ENCODE assay signal across 2 cellular contexts in the genomic region with DNA sequence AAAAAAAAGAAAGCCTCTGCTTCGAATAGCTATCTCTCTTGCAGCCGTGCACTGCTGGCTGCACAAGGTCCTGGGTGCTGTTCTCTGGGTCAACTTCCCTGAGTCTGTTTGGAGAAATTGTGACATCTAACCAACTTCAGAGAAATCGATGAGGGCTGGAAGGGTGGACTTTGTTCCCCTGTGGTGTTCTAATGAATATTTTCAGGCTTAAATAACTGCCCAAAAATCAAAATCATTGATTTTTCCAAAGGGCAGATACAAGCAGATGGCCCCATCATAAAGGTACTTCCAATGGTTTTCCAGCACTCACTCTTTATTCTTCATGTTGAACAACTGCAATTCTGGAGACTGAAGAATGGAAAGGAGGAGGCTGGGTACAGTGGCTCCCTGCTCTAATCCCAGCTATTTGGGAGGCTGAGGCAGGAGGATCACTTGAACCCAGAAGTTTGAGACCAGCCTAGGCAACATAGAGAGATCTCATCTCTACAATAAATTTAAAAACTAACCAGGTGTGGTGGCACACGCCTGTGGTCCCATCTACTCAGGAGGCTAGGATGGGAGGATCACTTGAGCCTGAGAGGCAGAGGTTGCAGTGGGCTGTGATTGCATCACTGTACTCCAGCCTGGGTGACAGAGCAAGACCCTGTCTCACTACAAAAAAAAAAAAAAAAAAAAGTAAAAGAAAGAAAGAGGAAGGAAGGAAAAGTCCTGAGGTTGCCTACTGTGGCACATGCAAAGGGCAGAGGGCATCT.
A peak's percentile ranks its signal among the peaks of the same experiment; 100 is the strongest.
TF ChIP-seq lines count a peak whose summit lies in the region.

No MANE protein-coding gene starts in this region.

TF ChIP-seq in K562, 482 proteins besides CTCF, POLR2A, EP300 and RAD21:
- TF ChIP-seq, protein P1, sequence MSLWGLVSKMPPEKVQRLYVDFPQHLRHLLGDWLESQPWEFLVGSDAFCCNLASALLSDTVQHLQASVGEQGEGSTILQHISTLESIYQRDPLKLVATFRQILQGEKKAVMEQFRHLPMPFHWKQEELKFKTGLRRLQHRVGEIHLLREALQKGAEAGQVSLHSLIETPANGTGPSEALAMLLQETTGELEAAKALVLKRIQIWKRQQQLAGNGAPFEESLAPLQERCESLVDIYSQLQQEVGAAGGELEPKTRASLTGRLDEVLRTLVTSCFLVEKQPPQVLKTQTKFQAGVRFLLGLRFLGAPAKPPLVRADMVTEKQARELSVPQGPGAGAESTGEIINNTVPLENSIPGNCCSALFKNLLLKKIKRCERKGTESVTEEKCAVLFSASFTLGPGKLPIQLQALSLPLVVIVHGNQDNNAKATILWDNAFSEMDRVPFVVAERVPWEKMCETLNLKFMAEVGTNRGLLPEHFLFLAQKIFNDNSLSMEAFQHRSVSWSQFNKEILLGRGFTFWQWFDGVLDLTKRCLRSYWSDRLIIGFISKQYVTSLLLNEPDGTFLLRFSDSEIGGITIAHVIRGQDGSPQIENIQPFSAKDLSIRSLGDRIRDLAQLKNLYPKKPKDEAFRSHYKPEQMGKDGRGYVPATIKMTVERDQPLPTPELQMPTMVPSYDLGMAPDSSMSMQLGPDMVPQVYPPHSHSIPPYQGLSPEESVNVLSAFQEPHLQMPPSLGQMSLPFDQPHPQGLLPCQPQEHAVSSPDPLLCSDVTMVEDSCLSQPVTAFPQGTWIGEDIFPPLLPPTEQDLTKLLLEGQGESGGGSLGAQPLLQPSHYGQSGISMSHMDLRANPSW (CRISPR knock-in tag; IDR thresholded peaks at IDR 0.05): no peak
- TF ChIP-seq, protein P2, sequence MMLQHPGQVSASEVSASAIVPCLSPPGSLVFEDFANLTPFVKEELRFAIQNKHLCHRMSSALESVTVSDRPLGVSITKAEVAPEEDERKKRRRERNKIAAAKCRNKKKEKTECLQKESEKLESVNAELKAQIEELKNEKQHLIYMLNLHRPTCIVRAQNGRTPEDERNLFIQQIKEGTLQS (IDR thresholded peaks at IDR 0.05): 0 out of 2 replicates have a peak, but pooled peaks have one; percentile 10
- TF ChIP-seq, protein P2 (CRISPR knock-in tag; conservative IDR thresholded peaks at IDR 0.05): no peak

TF ChIP-seq in HepG2, 621 proteins besides CTCF, POLR2A, EP300 and RAD21 (continues in another document):
- no peak for TF ChIP-seq CBX2 (IDR thresholded peaks at IDR 0.05; ENCODE audit: low read depth, low read length)
- no peak for TF ChIP-seq CBX2 (CRISPR knock-in tag; IDR thresholded peaks at IDR 0.05; ENCODE audit: low read depth)
- no peak for TF ChIP-seq ZNF841 (CRISPR knock-in tag; IDR thresholded peaks at IDR 0.05; ENCODE audit: borderline replicate concordance)
- TF ChIP-seq TEAD3 (CRISPR knock-in tag; optimal IDR thresholded peaks at IDR 0.05; ENCODE audit: borderline replicate concordance): peak; percentile 88
- TF ChIP-seq, protein P3, sequence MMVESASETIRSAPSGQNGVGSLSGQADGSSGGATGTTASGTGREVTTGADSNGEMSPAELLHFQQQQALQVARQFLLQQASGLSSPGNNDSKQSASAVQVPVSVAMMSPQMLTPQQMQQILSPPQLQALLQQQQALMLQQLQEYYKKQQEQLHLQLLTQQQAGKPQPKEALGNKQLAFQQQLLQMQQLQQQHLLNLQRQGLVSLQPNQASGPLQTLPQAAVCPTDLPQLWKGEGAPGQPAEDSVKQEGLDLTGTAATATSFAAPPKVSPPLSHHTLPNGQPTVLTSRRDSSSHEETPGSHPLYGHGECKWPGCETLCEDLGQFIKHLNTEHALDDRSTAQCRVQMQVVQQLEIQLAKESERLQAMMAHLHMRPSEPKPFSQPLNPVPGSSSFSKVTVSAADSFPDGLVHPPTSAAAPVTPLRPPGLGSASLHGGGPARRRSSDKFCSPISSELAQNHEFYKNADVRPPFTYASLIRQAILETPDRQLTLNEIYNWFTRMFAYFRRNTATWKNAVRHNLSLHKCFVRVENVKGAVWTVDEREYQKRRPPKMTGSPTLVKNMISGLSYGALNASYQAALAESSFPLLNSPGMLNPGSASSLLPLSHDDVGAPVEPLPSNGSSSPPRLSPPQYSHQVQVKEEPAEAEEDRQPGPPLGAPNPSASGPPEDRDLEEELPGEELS (CRISPR knock-in tag; IDR thresholded peaks at IDR 0.05): peak; percentile 82
- no peak for TF ChIP-seq E2F2 (CRISPR knock-in tag; IDR thresholded peaks at IDR 0.05; ENCODE audit: borderline replicate concordance)
- TF ChIP-seq, protein P4, sequence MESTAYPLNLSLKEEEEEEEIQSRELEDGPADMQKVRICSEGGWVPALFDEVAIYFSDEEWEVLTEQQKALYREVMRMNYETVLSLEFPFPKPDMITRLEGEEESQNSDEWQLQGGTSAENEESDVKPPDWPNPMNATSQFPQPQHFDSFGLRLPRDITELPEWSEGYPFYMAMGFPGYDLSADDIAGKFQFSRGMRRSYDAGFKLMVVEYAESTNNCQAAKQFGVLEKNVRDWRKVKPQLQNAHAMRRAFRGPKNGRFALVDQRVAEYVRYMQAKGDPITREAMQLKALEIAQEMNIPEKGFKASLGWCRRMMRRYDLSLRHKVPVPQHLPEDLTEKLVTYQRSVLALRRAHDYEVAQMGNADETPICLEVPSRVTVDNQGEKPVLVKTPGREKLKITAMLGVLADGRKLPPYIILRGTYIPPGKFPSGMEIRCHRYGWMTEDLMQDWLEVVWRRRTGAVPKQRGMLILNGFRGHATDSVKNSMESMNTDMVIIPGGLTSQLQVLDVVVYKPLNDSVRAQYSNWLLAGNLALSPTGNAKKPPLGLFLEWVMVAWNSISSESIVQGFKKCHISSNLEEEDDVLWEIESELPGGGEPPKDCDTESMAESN (CRISPR knock-in tag; conservative IDR thresholded peaks at IDR 0.05): peak; percentile 86
- TF ChIP-seq SOX5 (CRISPR knock-in tag; IDR thresholded peaks at IDR 0.05; ENCODE audit: borderline replicate concordance): peak; percentile 88
- TF ChIP-seq JUND (CRISPR knock-in tag; IDR thresholded peaks at IDR 0.05): peak; percentile 74
- TF ChIP-seq HES4 (CRISPR knock-in tag; IDR thresholded peaks at IDR 0.05; ENCODE audit: borderline replicate concordance): no peak
- peak; percentile 87; the same call in 1 of the 2 replicates for TF ChIP-seq ZNF124 (CRISPR knock-in tag; IDR thresholded peaks at IDR 0.05)
- peak; percentile 92; the same call in 1 of the 2 replicates for TF ChIP-seq KLF6 (CRISPR knock-in tag; IDR thresholded peaks at IDR 0.05)
- peak; percentile 67; the same call in 1 of the 2 replicates for TF ChIP-seq ETV5 (CRISPR knock-in tag; IDR thresholded peaks at IDR 0.05; ENCODE audit: borderline replicate concordance)
- peak; percentile 41; the same call in 1 of the 2 replicates for TF ChIP-seq ZNF557 (CRISPR knock-in tag; IDR thresholded peaks at IDR 0.05)
- peak; percentile 85; the same call in 1 of the 2 replicates for TF ChIP-seq DNMT3B (CRISPR knock-in tag; conservative IDR thresholded peaks at IDR 0.05)
- TF ChIP-seq NR2F2 (IDR thresholded peaks at IDR 0.05; ENCODE audit: borderline replicate concordance, low read depth): peak; percentile 83; the same call in 1 of the 2 replicates
- no peak for TF ChIP-seq ZFP62 (CRISPR knock-in tag; IDR thresholded peaks at IDR 0.05)
- no peak for TF ChIP-seq ZNF567 (CRISPR knock-in tag; IDR thresholded peaks at IDR 0.05; ENCODE audit: borderline replicate concordance)
- peak; percentile 61; the same call in 1 of the 2 replicates for TF ChIP-seq TBX3 (IDR thresholded peaks at IDR 0.05; ENCODE audit: borderline replicate concordance)
- TF ChIP-seq PHF5A (CRISPR knock-in tag; IDR thresholded peaks at IDR 0.05; ENCODE audit: low read depth, unreplicated experiment): peak; percentile 90
- peak; percentile 87 for TF ChIP-seq ZNF205 (CRISPR knock-in tag; IDR thresholded peaks at IDR 0.05)
- 0 out of 2 replicates have a peak, but pooled peaks have one; percentile 4 for TF ChIP-seq ZNF143 (CRISPR knock-in tag; IDR thresholded peaks at IDR 0.05)
- TF ChIP-seq, protein P5, sequence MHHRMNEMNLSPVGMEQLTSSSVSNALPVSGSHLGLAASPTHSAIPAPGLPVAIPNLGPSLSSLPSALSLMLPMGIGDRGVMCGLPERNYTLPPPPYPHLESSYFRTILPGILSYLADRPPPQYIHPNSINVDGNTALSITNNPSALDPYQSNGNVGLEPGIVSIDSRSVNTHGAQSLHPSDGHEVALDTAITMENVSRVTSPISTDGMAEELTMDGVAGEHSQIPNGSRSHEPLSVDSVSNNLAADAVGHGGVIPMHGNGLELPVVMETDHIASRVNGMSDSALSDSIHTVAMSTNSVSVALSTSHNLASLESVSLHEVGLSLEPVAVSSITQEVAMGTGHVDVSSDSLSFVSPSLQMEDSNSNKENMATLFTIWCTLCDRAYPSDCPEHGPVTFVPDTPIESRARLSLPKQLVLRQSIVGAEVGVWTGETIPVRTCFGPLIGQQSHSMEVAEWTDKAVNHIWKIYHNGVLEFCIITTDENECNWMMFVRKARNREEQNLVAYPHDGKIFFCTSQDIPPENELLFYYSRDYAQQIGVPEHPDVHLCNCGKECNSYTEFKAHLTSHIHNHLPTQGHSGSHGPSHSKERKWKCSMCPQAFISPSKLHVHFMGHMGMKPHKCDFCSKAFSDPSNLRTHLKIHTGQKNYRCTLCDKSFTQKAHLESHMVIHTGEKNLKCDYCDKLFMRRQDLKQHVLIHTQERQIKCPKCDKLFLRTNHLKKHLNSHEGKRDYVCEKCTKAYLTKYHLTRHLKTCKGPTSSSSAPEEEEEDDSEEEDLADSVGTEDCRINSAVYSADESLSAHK (CRISPR knock-in tag; IDR thresholded peaks at IDR 0.05; ENCODE audit: borderline replicate concordance): no peak
- no peak; the same call in 1 of the 2 replicates for TF ChIP-seq ZNF263 (CRISPR knock-in tag; IDR thresholded peaks at IDR 0.05)
- TF ChIP-seq, protein P6, sequence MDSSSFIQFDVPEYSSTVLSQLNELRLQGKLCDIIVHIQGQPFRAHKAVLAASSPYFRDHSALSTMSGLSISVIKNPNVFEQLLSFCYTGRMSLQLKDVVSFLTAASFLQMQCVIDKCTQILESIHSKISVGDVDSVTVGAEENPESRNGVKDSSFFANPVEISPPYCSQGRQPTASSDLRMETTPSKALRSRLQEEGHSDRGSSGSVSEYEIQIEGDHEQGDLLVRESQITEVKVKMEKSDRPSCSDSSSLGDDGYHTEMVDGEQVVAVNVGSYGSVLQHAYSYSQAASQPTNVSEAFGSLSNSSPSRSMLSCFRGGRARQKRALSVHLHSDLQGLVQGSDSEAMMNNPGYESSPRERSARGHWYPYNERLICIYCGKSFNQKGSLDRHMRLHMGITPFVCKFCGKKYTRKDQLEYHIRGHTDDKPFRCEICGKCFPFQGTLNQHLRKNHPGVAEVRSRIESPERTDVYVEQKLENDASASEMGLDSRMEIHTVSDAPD (CRISPR knock-in tag; IDR thresholded peaks at IDR 0.05): peak; percentile 80; the same call in 1 of the 2 replicates
- peak; percentile 89 for TF ChIP-seq BCL6 (CRISPR knock-in tag; IDR thresholded peaks at IDR 0.05)
- TF ChIP-seq ZNF790 (CRISPR knock-in tag; IDR thresholded peaks at IDR 0.05; ENCODE audit: borderline replicate concordance): no peak
- TF ChIP-seq RFXANK (CRISPR knock-in tag; IDR thresholded peaks at IDR 0.05): 0 out of 2 replicates have a peak, but pooled peaks have one; percentile 46
- TF ChIP-seq HNF4A (CRISPR knock-in tag; IDR thresholded peaks at IDR 0.05): peak; percentile 99
- TF ChIP-seq TFDP1 (CRISPR knock-in tag; IDR thresholded peaks at IDR 0.05; ENCODE audit: borderline replicate concordance): peak; percentile 65; the same call in 1 of the 2 replicates
- TF ChIP-seq GPN1 (CRISPR knock-in tag; IDR thresholded peaks at IDR 0.05; ENCODE audit: borderline replicate concordance): no peak
- TF ChIP-seq PAWR (CRISPR knock-in tag; IDR thresholded peaks at IDR 0.05; ENCODE audit: borderline replicate concordance): no peak
- no peak; the same call in 1 of the 2 replicates for TF ChIP-seq KLF11 (CRISPR knock-in tag; IDR thresholded peaks at IDR 0.05)
- no peak for TF ChIP-seq EED (CRISPR knock-in tag; IDR thresholded peaks at IDR 0.05)
